In the genomic region with DNA sequence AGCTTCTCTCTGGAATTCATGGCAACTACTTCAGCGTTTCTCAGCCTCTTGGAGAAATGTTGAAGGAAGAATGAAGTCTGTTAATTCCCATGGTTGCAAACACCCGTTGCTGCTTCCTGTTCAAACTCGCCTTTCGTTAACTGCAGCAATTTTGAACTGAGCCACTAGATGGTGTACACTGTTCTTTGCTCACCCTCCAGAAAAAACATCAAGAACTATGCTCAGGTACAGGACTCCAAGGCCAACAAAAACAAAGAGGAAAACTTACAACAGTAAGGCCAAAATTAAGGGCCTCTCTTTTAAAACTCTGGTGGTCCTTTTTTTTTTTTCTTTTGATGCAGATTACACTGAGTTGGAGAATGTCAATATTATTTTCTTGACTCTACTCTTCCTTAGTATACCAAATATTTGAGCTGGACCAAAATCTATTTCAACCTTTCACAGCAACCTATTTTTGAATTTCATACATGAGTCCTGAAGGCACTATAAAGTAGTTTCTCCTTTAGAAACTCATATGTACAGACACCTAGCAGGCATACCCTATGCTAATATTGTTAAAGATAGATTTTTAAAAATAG, we compare ENCODE assay signal across 8 cellular contexts. TPM values are rescaled to one million over a fixed set of nuclear protein-coding genes. Genes with fewer than 3 reads are reported as not detected.
DNase-seq lines count a peak whose midpoint lies in the region; ATAC-seq, FAIRE-seq and TF ChIP-seq lines count a peak whose summit lies in the region.
"Had no signal": no experiment of that assay in that cellular context is flagged by ENCODE, and none has a peak within 500 bp of the region (broad histone marks: within the 10 kb centered on the region; RNA-seq: fewer than 3 reads in every experiment).

No MANE protein-coding gene starts in this region.

- peak; percentile 11 for DNase-seq in NCI-H446 treated with DMSO at 0.1 percent for 48 hours (lab: John Stamatoyannopoulos, UW)
- peak; percentile 25 for DNase-seq in activated naive CD8-positive, alpha-beta T cell treated with anti-CD3 and anti-CD28 coated beads, Interleukin-2, amount 50 U/mL, for 24 hours
- DNase-seq in right atrium auricular region (ENCODE audit: low spot score) = no peak
- peak; percentile 76 for DNase-seq in small intestine

- H3K4me1 Mint-ChIP-seq in activated naive CD8-positive, alpha-beta T cell treated with anti-CD3 and anti-CD28 coated beads, Interleukin-2, amount 50 U/mL, for 24 hours = no peaks in the 10 kb centered on the region

- ATAC-seq in GM21360 (IDR thresholded peaks at IDR 0.05; ENCODE audit: unreplicated experiment) = peak; percentile 87
- ATAC-seq in HG03457 (IDR thresholded peaks at IDR 0.05; ENCODE audit: unreplicated experiment) = peak; percentile 95
- ATAC-seq in activated naive CD8-positive, alpha-beta T cell treated with anti-CD3 and anti-CD28 coated beads, Interleukin-2, amount 50 U/mL, for 24 hours = no peak

- no peaks in the 10 kb centered on the region for H3K27me3 ChIP-seq in right atrium auricular region
- no peaks in the 10 kb centered on the region for H3K27me3 ChIP-seq in small intestine (ENCODE audit: control insufficient read depth in 2 of 2, insufficient read depth in 2 of 2, low read length in 2 of 2)

- H3K9me3 ChIP-seq in right atrium auricular region (no peaks in the 10 kb centered on the region), small intestine (ENCODE audit: control insufficient read depth, low read depth) (no peaks in the 10 kb centered on the region)

- H3K9me3 Mint-ChIP-seq in activated naive CD8-positive, alpha-beta T cell treated with anti-CD3 and anti-CD28 coated beads, Interleukin-2, amount 50 U/mL, for 24 hours = no peaks in the 10 kb centered on the region
- H3K9me3 Mint-ChIP-seq: stimulated activated naive CD8-positive, alpha-beta T cell treated with anti-CD3 and anti-CD28 coated beads, Interleukin-15, Interleukin-2, amounts not matched to agents 100 ng/mL and 50 ng/mL, for 24 hours had no signal

- TF ChIP-seq CTCF in right atrium auricular region (IDR thresholded peaks at IDR 0.05) = peak; percentile 42 to 77

- no peaks in the 10 kb centered on the region for H3K27me3 Mint-ChIP-seq in activated naive CD8-positive, alpha-beta T cell treated with anti-CD3 and anti-CD28 coated beads, Interleukin-2, amount 50 U/mL, for 24 hours
- H3K27me3 Mint-ChIP-seq: stimulated activated naive CD8-positive, alpha-beta T cell treated with anti-CD3 and anti-CD28 coated beads, Interleukin-15, Interleukin-2, amounts not matched to agents 100 ng/mL and 50 ng/mL, for 24 hours had no signal

- no peaks in the 10 kb centered on the region for H3K36me3 Mint-ChIP-seq in activated naive CD8-positive, alpha-beta T cell treated with anti-CD3 and anti-CD28 coated beads, Interleukin-2, amount 50 U/mL, for 24 hours (ENCODE audit: low read depth)

- no peak overlapping the region for H3K27ac Mint-ChIP-seq in activated naive CD8-positive, alpha-beta T cell treated with anti-CD3 and anti-CD28 coated beads, Interleukin-2, amount 50 U/mL, for 24 hours
- H3K27ac Mint-ChIP-seq: stimulated activated naive CD8-positive, alpha-beta T cell treated with anti-CD3 and anti-CD28 coated beads, Interleukin-15, Interleukin-2, amounts not matched to agents 100 ng/mL and 50 ng/mL, for 24 hours had no signal

- H3K36me3 ChIP-seq in right atrium auricular region (no peaks in the 10 kb centered on the region), small intestine (ENCODE audit: control insufficient read depth in 2 of 2, insufficient read depth in 2 of 2, low read length in 2 of 2) (no peaks in the 10 kb centered on the region)

- H3K4me1 ChIP-seq in right atrium auricular region (no peaks in the 10 kb centered on the region), small intestine (ENCODE audit: control insufficient read depth in 2 of 2, insufficient read depth in 1 of 2, low read depth in 1 of 2, low read length in 1 of 2) (no peaks in the 10 kb centered on the region)

- H3K4me3 Mint-ChIP-seq in activated naive CD8-positive, alpha-beta T cell treated with anti-CD3 and anti-CD28 coated beads, Interleukin-2, amount 50 U/mL, for 24 hours = no peak overlapping the region
- H3K4me3 Mint-ChIP-seq: stimulated activated naive CD8-positive, alpha-beta T cell treated with anti-CD3 and anti-CD28 coated beads, Interleukin-15, Interleukin-2, amounts not matched to agents 100 ng/mL and 50 ng/mL, for 24 hours had no signal

- H3K4me3 ChIP-seq in right atrium auricular region (no peak overlapping the region), small intestine (ENCODE audit: low read depth in 1 of 2, low read length in 2 of 2) (no peak overlapping the region)

- H3K27ac ChIP-seq in right atrium auricular region = no peak overlapping the region
- no peak overlapping the region for H3K27ac ChIP-seq in small intestine (ENCODE audit: low read depth in 1 of 2, low read length in 1 of 2)

- FAIRE-seq in G401.6 (lab: Jason Lieb, UNC) (peak; percentile 73), small intestine (lab: Jason Lieb, UNC) (peak; percentile 33)

- WGBS in small intestine, 3 donors = 0 to 1% (median 0%) methylated on average over 4 of the region's 4 CpGs

RNA-seq across cellular contexts. Expression of gene KLHL14, which starts 58.2 kb away (rescaled TPM):
- total RNA-seq in right atrium auricular region = not detected
- polyA plus RNA-seq in small intestine = under 1 TPM in 1 of 3 donors, not detected in 2; 0.39 TPM
